In the genomic region with DNA sequence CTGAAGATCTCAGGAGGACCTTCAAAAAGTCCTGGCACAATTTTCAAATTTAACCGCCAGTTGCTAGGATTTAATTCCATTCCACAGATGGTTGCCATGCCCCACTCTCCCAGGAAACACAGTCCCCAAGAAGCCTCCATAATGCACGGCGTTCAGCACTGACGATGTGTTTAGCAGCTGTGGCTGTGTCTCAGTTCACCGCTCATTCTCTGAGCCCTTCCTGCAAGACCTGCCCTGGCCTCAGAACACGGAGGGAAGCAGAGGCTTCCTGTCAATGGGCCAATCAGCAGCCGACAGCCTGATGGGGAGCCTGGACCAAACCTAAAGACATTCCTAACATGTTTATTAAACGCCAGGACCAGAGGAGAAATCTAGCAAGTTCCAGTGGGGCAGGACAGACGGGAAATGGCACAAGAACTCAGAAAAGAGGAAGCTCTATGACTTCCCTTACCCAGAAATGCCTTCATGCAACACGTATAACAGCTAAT, we compare ENCODE assay signal across 1 cellular context.
TF ChIP-seq lines count a peak whose summit lies in the region.

No MANE protein-coding gene starts in this region.

TF ChIP-seq in GM12878, 131 proteins besides CTCF, POLR2A, EP300 and RAD21:
- TF ChIP-seq SPI1 (IDR thresholded peaks at IDR 0.05; ENCODE audit: borderline replicate concordance, insufficient read depth, low read depth, low read length) (peak; percentile 42; the same call in 1 of the 2 replicates), RBBP5 (conservative IDR thresholded peaks at IDR 0.05) (no peak)
